ENCODE assay signal across 22 cellular contexts in the genomic region with DNA sequence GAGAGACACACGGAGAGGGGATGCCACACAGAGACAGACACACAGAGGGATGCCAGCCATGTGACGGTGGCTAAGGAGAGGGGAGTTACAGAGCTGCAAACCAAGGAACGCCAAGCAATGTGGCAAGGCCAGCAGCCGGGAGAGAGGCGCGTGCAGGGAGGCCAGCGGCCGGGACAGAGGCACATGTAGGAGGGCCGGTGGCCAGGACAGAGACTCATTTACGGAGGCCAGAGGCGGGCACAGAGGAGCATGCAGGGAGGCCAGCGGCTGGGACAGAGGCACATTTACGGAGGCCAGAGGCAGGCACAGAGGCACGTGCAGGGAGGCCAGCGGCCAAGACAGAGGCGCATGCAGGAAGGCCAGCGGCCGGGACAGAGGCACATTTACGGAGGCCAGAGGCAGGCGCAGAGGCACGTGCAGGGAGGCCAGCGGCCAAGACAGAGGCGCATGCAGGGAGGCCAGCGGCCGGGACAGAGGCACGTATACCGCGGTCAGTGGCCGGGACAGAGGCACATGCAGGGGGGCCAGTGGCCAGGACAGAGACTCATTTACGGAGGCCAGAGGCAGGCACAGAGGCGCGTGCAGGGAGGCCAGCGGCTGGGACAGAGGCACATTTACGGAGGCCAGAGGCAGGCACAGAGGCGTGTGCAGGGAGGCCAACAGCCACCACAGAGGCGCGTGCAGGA. TPM values are rescaled to one million over a fixed set of nuclear protein-coding genes. Genes with fewer than 3 reads are reported as not detected.
A peak's percentile ranks its signal among the peaks of the same experiment; 100 is the strongest.
DNase-seq lines count a peak whose midpoint lies in the region; ATAC-seq and TF ChIP-seq lines count a peak whose summit lies in the region.
"Had no signal": no experiment of that assay in that cellular context is flagged by ENCODE, and none has a peak within 500 bp of the region (broad histone marks: within the 10 kb centered on the region; RNA-seq: fewer than 3 reads in every experiment).

No MANE protein-coding gene starts in this region.

- intact Hi-C loops in sigmoid colon (cut with DNase I) = no loop called here

- H3K36me3 Mint-ChIP-seq in GM23338 (ENCODE audit: low read depth) = no peaks in the 10 kb centered on the region; the same call in 2 of the 3 replicates
- H3K36me3 Mint-ChIP-seq: activated CD4-positive, alpha-beta memory T cell treated with anti-CD3 and anti-CD28 coated beads for 36 hours; CD4-positive, CD25-positive, alpha-beta regulatory T cell had no signal

- H3K27ac ChIP-seq in BLaER1 treated with 17β-estradiol and CSF1 and Interleukin-3, amounts not matched to agents 10 nM and 100 nM = peak overlapping the region in 5 of 11 experiments; percentile 43 to 69 (median 57); a peak in 6 of 22 replicates
- H3K27ac ChIP-seq in GM23338 (ENCODE audit: low read depth) = no peak overlapping the region
- no peak overlapping the region for H3K27ac ChIP-seq in sigmoid colon
- H3K27ac ChIP-seq: thoracic aorta had no signal

- no peak overlapping the region for H3K4me3 Mint-ChIP-seq in GM23338
- H3K4me3 Mint-ChIP-seq: activated CD4-positive, alpha-beta memory T cell treated with anti-CD3 and anti-CD28 coated beads for 36 hours had no signal

- TF ChIP-seq CTCF in GM23338 (conservative IDR thresholded peaks at IDR 0.05; ENCODE audit: low read depth in 2 of 2) (no peak), sigmoid colon (IDR thresholded peaks at IDR 0.05) (no peak)

- no peaks in the 10 kb centered on the region for H3K9me3 ChIP-seq in BLaER1 treated with 17β-estradiol and CSF1 and Interleukin-3, amounts not matched to agents 10 nM and 100 nM (replicated peaks in 1 of 11)
- no peaks in the 10 kb centered on the region for H3K9me3 ChIP-seq in sigmoid colon
- H3K9me3 ChIP-seq: thoracic aorta had no signal

- peaks cover 16 to 55% (median 38%) of the 10 kb centered on the region in 10 experiments for H3K4me1 ChIP-seq in BLaER1 treated with 17β-estradiol and CSF1 and Interleukin-3, amounts not matched to agents 10 nM and 100 nM
- H3K4me1 ChIP-seq in GM23338 (ENCODE audit: insufficient read depth) (no peaks in the 10 kb centered on the region), sigmoid colon (no peaks in the 10 kb centered on the region)

- no peak for TF ChIP-seq EP300 in sigmoid colon (IDR thresholded peaks at IDR 0.05)

- no peak overlapping the region for H3K27ac Mint-ChIP-seq in GM23338
- H3K27ac Mint-ChIP-seq: activated CD4-positive, alpha-beta memory T cell treated with anti-CD3 and anti-CD28 coated beads for 36 hours had no signal

- H2AFZ ChIP-seq in GM23338 = 0 out of 2 replicates have a peak overlapping the region, but pooled peaks have one; percentile 20

- H3K9me2 ChIP-seq in GM23338 (ENCODE audit: insufficient read depth) = no peaks in the 10 kb centered on the region

- no peak for DNase-seq in GM23338 (ENCODE audit: low spot score)
- DNase-seq in ecto neural progenitor cell (ENCODE audit: low spot score) = peak; percentile 45
- peak; percentile 40 for DNase-seq in sigmoid colon
- DNase-seq in stimulated activated CD4-positive, alpha-beta T cell treated with anti-CD3 and anti-CD28 coated beads, Interleukin-4, amount 100 ng/mL, for 1 hour = no peak
- DNase-seq in inferior parietal cortex (ENCODE audit: extremely low spot score) = no peak
- DNase-seq: activated CD4-positive, CD25-positive, alpha-beta regulatory T cell; amniotic stem cell; GOT3; MM.1S; NCI-H1417; NCI-H2081; NCI-H446; occipital lobe; small intestine; stimulated activated CD4-positive, alpha-beta T cell treated with anti-CD3 and anti-CD28 coated beads, Interleukin-1b, Interleukin-23, amount 100 ng/mL, for 48 hours had no signal

- H3K9ac ChIP-seq in BLaER1 treated with 17β-estradiol and CSF1 and Interleukin-3, amounts not matched to agents 10 nM and 100 nM = peak overlapping the region in 6 of 11 experiments; percentile 39 to 66 (median 60); a peak in 8 of 22 replicates

- H4K20me1 ChIP-seq in BLaER1 treated with 17β-estradiol and CSF1 and Interleukin-3, amounts not matched to agents 10 nM and 100 nM = peaks cover 0 to 8% (median 0%) of the 10 kb centered on the region in 11 experiments; a peak in 4 of 22 replicates
- H4K20me1 ChIP-seq in GM23338 (replicated peaks; ENCODE audit: insufficient read depth) = no peaks in the 10 kb centered on the region

- ATAC-seq in GM23338 = no peak
- ATAC-seq in HG02798 (IDR thresholded peaks at IDR 0.05; ENCODE audit: poor library complexity, unreplicated experiment) = no peak
- no peak for ATAC-seq in GM19324 (IDR thresholded peaks at IDR 0.05; ENCODE audit: low FRiP score, unreplicated experiment)
- ATAC-seq: Right ventricle myocardium inferior had no signal

- 0 out of 3 replicates have a peak, but pooled peaks cover 3% of the 10 kb centered on the region for H3K4me1 Mint-ChIP-seq in GM23338

- H3K4me3 ChIP-seq in BLaER1 treated with 17β-estradiol and CSF1 and Interleukin-3, amounts not matched to agents 10 nM and 100 nM = no peak overlapping the region
- H3K4me3 ChIP-seq in GM23338 = no peak overlapping the region
- H3K4me3 ChIP-seq in sigmoid colon = no peak overlapping the region
- H3K4me3 ChIP-seq: thoracic aorta had no signal

- H3K27me3 ChIP-seq in BLaER1 treated with 17β-estradiol and CSF1 and Interleukin-3, amounts not matched to agents 10 nM and 100 nM = peaks cover 0 to 24% (median 0%) of the 10 kb centered on the region in 11 experiments; a peak in 6 of 22 replicates
- no peaks in the 10 kb centered on the region for H3K27me3 ChIP-seq in GM23338 (ENCODE audit: insufficient read depth)
- H3K27me3 ChIP-seq in sigmoid colon = peaks cover 0 to 23% (median 0%) of the 10 kb centered on the region in 3 donors

- no peak for TF ChIP-seq POLR2A in sigmoid colon (IDR thresholded peaks at IDR 0.05)

- H3K4me2 ChIP-seq in BLaER1 treated with 17β-estradiol and CSF1 and Interleukin-3, amounts not matched to agents 10 nM and 100 nM = peak overlapping the region; percentile 71 to 91 (median 82)
- no peak overlapping the region for H3K4me2 ChIP-seq in GM23338

- WGBS in sigmoid colon, 2 donors = 86 to 87% methylated on average over 37 of the region's 37 CpGs

- H3K27me3 Mint-ChIP-seq in GM23338 (ENCODE audit: insufficient read depth, low read depth, poor library complexity) = peaks cover 2% of the 10 kb centered on the region

- no peaks in the 10 kb centered on the region; the same call in 2 of the 3 replicates for H3K9me3 Mint-ChIP-seq in GM23338
- H3K9me3 Mint-ChIP-seq: activated CD4-positive, alpha-beta memory T cell treated with anti-CD3 and anti-CD28 coated beads for 36 hours had no signal

- H3F3A ChIP-seq in GM23338 (replicated peaks; ENCODE audit: low read depth) = no peaks in the 10 kb centered on the region

- H3K79me2 ChIP-seq in GM23338 (replicated peaks; ENCODE audit: insufficient read depth) = no peaks in the 10 kb centered on the region

- H3K36me3 ChIP-seq in BLaER1 treated with 17β-estradiol and CSF1 and Interleukin-3, amounts not matched to agents 10 nM and 100 nM = no peaks in the 10 kb centered on the region
- H3K36me3 ChIP-seq in GM23338 (ENCODE audit: insufficient read depth) (no peaks in the 10 kb centered on the region), sigmoid colon (no peaks in the 10 kb centered on the region)
- H3K36me3 ChIP-seq: thoracic aorta had no signal

TF ChIP-seq in GM23338, 12 proteins besides CTCF, POLR2A, EP300 and RAD21 (continues in another document):
- TF ChIP-seq, protein P1, sequence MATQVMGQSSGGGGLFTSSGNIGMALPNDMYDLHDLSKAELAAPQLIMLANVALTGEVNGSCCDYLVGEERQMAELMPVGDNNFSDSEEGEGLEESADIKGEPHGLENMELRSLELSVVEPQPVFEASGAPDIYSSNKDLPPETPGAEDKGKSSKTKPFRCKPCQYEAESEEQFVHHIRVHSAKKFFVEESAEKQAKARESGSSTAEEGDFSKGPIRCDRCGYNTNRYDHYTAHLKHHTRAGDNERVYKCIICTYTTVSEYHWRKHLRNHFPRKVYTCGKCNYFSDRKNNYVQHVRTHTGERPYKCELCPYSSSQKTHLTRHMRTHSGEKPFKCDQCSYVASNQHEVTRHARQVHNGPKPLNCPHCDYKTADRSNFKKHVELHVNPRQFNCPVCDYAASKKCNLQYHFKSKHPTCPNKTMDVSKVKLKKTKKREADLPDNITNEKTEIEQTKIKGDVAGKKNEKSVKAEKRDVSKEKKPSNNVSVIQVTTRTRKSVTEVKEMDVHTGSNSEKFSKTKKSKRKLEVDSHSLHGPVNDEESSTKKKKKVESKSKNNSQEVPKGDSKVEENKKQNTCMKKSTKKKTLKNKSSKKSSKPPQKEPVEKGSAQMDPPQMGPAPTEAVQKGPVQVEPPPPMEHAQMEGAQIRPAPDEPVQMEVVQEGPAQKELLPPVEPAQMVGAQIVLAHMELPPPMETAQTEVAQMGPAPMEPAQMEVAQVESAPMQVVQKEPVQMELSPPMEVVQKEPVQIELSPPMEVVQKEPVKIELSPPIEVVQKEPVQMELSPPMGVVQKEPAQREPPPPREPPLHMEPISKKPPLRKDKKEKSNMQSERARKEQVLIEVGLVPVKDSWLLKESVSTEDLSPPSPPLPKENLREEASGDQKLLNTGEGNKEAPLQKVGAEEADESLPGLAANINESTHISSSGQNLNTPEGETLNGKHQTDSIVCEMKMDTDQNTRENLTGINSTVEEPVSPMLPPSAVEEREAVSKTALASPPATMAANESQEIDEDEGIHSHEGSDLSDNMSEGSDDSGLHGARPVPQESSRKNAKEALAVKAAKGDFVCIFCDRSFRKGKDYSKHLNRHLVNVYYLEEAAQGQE (IDR thresholded peaks at IDR 0.05; ENCODE audit: unreplicated experiment) = no peak

RNA-seq across cellular contexts. Expression of a gene that starts 40.4 kb away (rescaled TPM):
- total RNA-seq in GM23338 (2014; rRNA removed; shearing (Covaris generic)) = 106 and 131 TPM in 2 replicates
- 70.3 and 71.5 TPM in 2 replicates for polyA plus RNA-seq in GM23338 (2016; fragmentation: Nextera tagmentation; extraction: Ambion mirVana)
- 10 to 100 TPM; 33.0 to 77.9 (median 41.5) TPM for total RNA-seq in sigmoid colon
- 100 to 1,000 TPM in 1 of 3 donors, 10 to 100 TPM in 2; 22.2 to 102 (median 39.1) TPM for polyA plus RNA-seq in sigmoid colon

Comparison
In these comparisons a context has a peak if more than half of its experiments do, and no peak if none do; other contexts are left out.
1. DNase-seq: peak in ecto neural progenitor cell (single experiment) and sigmoid colon (single experiment); none in GM23338 (single experiment), stimulated activated CD4-positive, alpha-beta T cell treated with anti-CD3 and anti-CD28 coated beads, Interleukin-4, amount 100 ng/mL, for 1 hour (single experiment) and inferior parietal cortex (single experiment).